ENCODE assay signal across 33 cellular contexts in genomic region chr18:61326407-61326806, GRCh38. TPM values are rescaled to one million over a fixed set of nuclear protein-coding genes. Genes with fewer than 3 reads are reported as not detected.
"Had no signal": no experiment of that assay in that cellular context is flagged by ENCODE, and none has a peak within 500 bp of the region (broad histone marks: within the 10 kb centered on the region; RNA-seq: fewer than 3 reads in every experiment).

No MANE protein-coding gene starts in this region.

- H3K27ac Mint-ChIP-seq: natural killer cell; nephron; neural progenitor cell; progenitor cell of endocrine pancreas; stimulated activated memory B cell treated with anti-CD40 and anti-IgM and Interleukin-4, amounts not matched to agents 10 μg/mL and 1 μg/mL and 100 μg/mL, for 72 hours; stimulated activated naive CD8-positive, alpha-beta T cell treated with anti-CD3 and anti-CD28 coated beads, Interleukin-15, amount 100 ng/mL, for 72 hours; type B pancreatic cell had no signal

- H3K9me3 Mint-ChIP-seq: natural killer cell; nephron; neural progenitor cell; stimulated activated memory B cell treated with anti-CD40 and anti-IgM and Interleukin-4, amounts not matched to agents 10 μg/mL and 1 μg/mL and 100 μg/mL, for 72 hours; stimulated activated naive CD8-positive, alpha-beta T cell treated with anti-CD3 and anti-CD28 coated beads, Interleukin-15, amount 100 ng/mL, for 72 hours; type B pancreatic cell had no signal

- H3K4me2 ChIP-seq: neural progenitor cell, smooth muscle cell had no signal

- H3K36me3 Mint-ChIP-seq: natural killer cell; neural progenitor cell; stimulated activated memory B cell treated with anti-CD40 and anti-IgM and Interleukin-4, amounts not matched to agents 10 μg/mL and 1 μg/mL and 100 μg/mL, for 72 hours; type B pancreatic cell had no signal

- H2AFZ ChIP-seq: neural progenitor cell, parathyroid adenoma had no signal

- H3K27me3 ChIP-seq: neural progenitor cell, ovary, spleen, suprapubic skin, testis, tibial artery, transverse colon, upper lobe of right lung, uterus had no signal

- H3K27me3 Mint-ChIP-seq: stimulated activated naive CD8-positive, alpha-beta T cell treated with anti-CD3 and anti-CD28 coated beads, Interleukin-15, amount 100 ng/mL, for 72 hours had no signal

- H3K9me3 ChIP-seq: ovary, psoas muscle, spleen, suprapubic skin, testis, tibial artery, transverse colon, upper lobe of right lung, uterus had no signal

- DNase-seq: natural killer cell; occipital lobe; ovary; posterior cingulate gyrus; psoas muscle; right cardiac atrium; spleen; stimulated activated CD4-positive, alpha-beta T cell treated with anti-CD3 and anti-CD28 coated beads, Interleukin-12 subunit alpha, Interleukin-12 subunit beta, amount 100 ng/mL, for 4 hours; stimulated activated CD4-positive, alpha-beta T cell treated with anti-CD3 and anti-CD28 coated beads, Interleukin-1b, Interleukin-23, amount 100 ng/mL, for 48 hours; stimulated activated CD4-positive, alpha-beta T cell treated with anti-CD3 and anti-CD28 coated beads, Interleukin-4, amount 100 ng/mL, for 1 hour; stimulated activated CD4-positive, alpha-beta T cell treated with anti-CD3 and anti-CD28 coated beads, Interleukin-4, amount 100 ng/mL, for 4 hours; stimulated activated CD8-positive, alpha-beta memory T cell treated with anti-CD3 and anti-CD28 coated beads, Interleukin-4, amount 100 ng/mL, for 48 hours; stimulated activated naive CD4-positive, alpha-beta T cell; stimulated activated naive CD8-positive, alpha-beta T cell treated with anti-CD3 and anti-CD28 coated beads, Interleukin-15, amount 100 ng/mL, for 72 hours; stimulated activated naive CD8-positive, alpha-beta T cell treated with anti-CD3 and anti-CD28 coated beads, Interleukin-15, Interleukin-2, amounts not matched to agents 100 U/mL and 50 U/mL, for 24 hours; substantia nigra; testis; tibial artery; transverse colon; upper lobe of right lung; uterus had no signal

- H3K36me3 ChIP-seq: neural progenitor cell, ovary, spleen, suprapubic skin, tibial artery, transverse colon, upper lobe of right lung, uterus had no signal

- H3K4me3 ChIP-seq: neural progenitor cell, ovary, psoas muscle, skin epidermis, smooth muscle cell, spleen, suprapubic skin, testis, tibial artery, transverse colon, upper lobe of right lung, uterus had no signal

- H3K9ac ChIP-seq: neural progenitor cell, parathyroid adenoma had no signal

- H3K27ac ChIP-seq: neural progenitor cell, ovary, parathyroid adenoma, psoas muscle, skin epidermis, spleen, suprapubic skin, testis, tibial artery, transverse colon, upper lobe of right lung, uterus had no signal

- ATAC-seq: natural killer cell; psoas muscle; right cardiac atrium; sciatic nerve; stimulated activated naive CD8-positive, alpha-beta T cell treated with anti-CD3 and anti-CD28 coated beads, Interleukin-15, amount 100 ng/mL, for 72 hours; stimulated activated naive CD8-positive, alpha-beta T cell treated with anti-CD3 and anti-CD28 coated beads, Interleukin-15, Interleukin-2, amounts not matched to agents 100 U/mL and 50 U/mL, for 24 hours; upper lobe of right lung had no signal

- H3K79me2 ChIP-seq: parathyroid adenoma had no signal

- H3K4me1 ChIP-seq: neural progenitor cell, parathyroid adenoma, psoas muscle, spleen, suprapubic skin, testis, tibial artery, transverse colon, upper lobe of right lung, uterus had no signal

- H3K4me1 Mint-ChIP-seq: natural killer cell; nephron; neural progenitor cell; stimulated activated memory B cell treated with anti-CD40 and anti-IgM and Interleukin-4, amounts not matched to agents 10 μg/mL and 1 μg/mL and 100 μg/mL, for 72 hours; stimulated activated naive CD8-positive, alpha-beta T cell treated with anti-CD3 and anti-CD28 coated beads, Interleukin-15, amount 100 ng/mL, for 72 hours had no signal

- H3K4me3 Mint-ChIP-seq: natural killer cell; nephron; neural progenitor cell; stimulated activated memory B cell treated with anti-CD40 and anti-IgM and Interleukin-4, amounts not matched to agents 10 μg/mL and 1 μg/mL and 100 μg/mL, for 72 hours; stimulated activated naive CD8-positive, alpha-beta T cell treated with anti-CD3 and anti-CD28 coated beads, Interleukin-15, amount 100 ng/mL, for 72 hours; type B pancreatic cell had no signal

RNA-seq across cellular contexts. Expression of gene CDH20, which starts 6.8 kb away (rescaled TPM):
- total RNA-seq: osteoblast, renal cortical epithelial cell, smooth muscle cell, spleen had no signal
